ENCODE assay signal across 20 cellular contexts in genomic region chr13:82636119-82636518, GRCh38.
DNase-seq lines count a peak whose midpoint lies in the region; ATAC-seq and TF ChIP-seq lines count a peak whose summit lies in the region.
"Had no signal": no experiment of that assay in that cellular context is flagged by ENCODE, and none has a peak within 500 bp of the region (broad histone marks: within the 10 kb centered on the region; RNA-seq: fewer than 3 reads in every experiment).

No MANE protein-coding gene starts in this region.

- POLR2A ChIA-PET in IMR-90 (lab: Charles Lee; ENCODE audit: unreplicated experiment): no interaction called here

- no peaks in the 10 kb centered on the region for H4K20me1 ChIP-seq in IMR-90 (ENCODE audit: insufficient read depth, low read length)

- H3K27ac ChIP-seq in IMR-90 (ENCODE audit: insufficient read depth, low read length): no peak overlapping the region
- H3K27ac ChIP-seq: spleen had no signal

- no peak for TF ChIP-seq RAD21 in IMR-90 (IDR thresholded peaks at IDR 0.05; ENCODE audit: low read length)

- H2AK9ac ChIP-seq in IMR-90 (replicated peaks; ENCODE audit: low read depth, low read length, poor library complexity): no peak overlapping the region

- H3K4ac ChIP-seq in IMR-90 (ENCODE audit: low read depth, low read length): no peak overlapping the region

- H3K27me3 ChIP-seq in IMR-90 (ENCODE audit: control insufficient read depth, insufficient read depth, low read length): no peaks in the 10 kb centered on the region
- H3K27me3 ChIP-seq: BE2C, spleen had no signal

- H2AK5ac ChIP-seq in IMR-90 (ENCODE audit: low read depth, low read length): no peak overlapping the region

- CTCF ChIA-PET in IMR-90 (lab: Yijun Ruan, JAX): no interaction called here

- no peak overlapping the region for H4K8ac ChIP-seq in IMR-90 (ENCODE audit: low read depth in 2 of 2, low read length in 2 of 2)

- H3K14ac ChIP-seq in IMR-90 (replicated peaks; ENCODE audit: low read depth, low read length): no peak overlapping the region

- no CpG with 5 or more reads among the region's 1 CpG for WGBS in IMR-90 (ENCODE audit: extremely low coverage in 2 of 2, insufficient read length in 1 of 2), 2 experiments

- no peak overlapping the region for H3K56ac ChIP-seq in IMR-90 (ENCODE audit: extremely low read depth, insufficient read depth, low read length)

- BruUV-seq in IMR-90 (replicated peaks; lab: Mats Ljungman, UMichigan): no TSS peak

- no peaks in the 10 kb centered on the region for H3K4me1 ChIP-seq in IMR-90 (ENCODE audit: control insufficient read depth, insufficient read depth, low read length)
- H3K4me1 ChIP-seq: BE2C, spleen had no signal

- no peak overlapping the region for H2BK20ac ChIP-seq in IMR-90 (ENCODE audit: low read depth, low read length)

- no peaks in the 10 kb centered on the region for H3K36me3 ChIP-seq in IMR-90 (ENCODE audit: control insufficient read depth, insufficient read depth, low read length)
- H3K36me3 ChIP-seq: BE2C, spleen had no signal

- H2BK5ac ChIP-seq in IMR-90 (ENCODE audit: low read depth, low read length, poor library complexity, severe bottlenecking): no peak overlapping the region

- intact Hi-C loops in IMR-90 (cut with micrococcal nuclease): no loop called here

- no peak for TF ChIP-seq CTCF in IMR-90 (conservative IDR thresholded peaks at IDR 0.05; ENCODE audit: low read depth, low read length)
- TF ChIP-seq CTCF in fibroblast of pulmonary artery (IDR thresholded peaks at IDR 0.05; ENCODE audit: low read length, missing control alignments): no peak

- H4K91ac ChIP-seq in IMR-90 (ENCODE audit: insufficient read depth, low read depth, low read length): no peak overlapping the region

- peak; percentile 73 for DNase-seq in DMS 273 (lab: John Stamatoyannopoulos, UW; ENCODE audit: unreplicated experiment)
- peak; percentile 9 for DNase-seq in IMR-90
- peak; percentile 8 for DNase-seq in SKM-1 (lab: John Stamatoyannopoulos, UW; ENCODE audit: unreplicated experiment)
- peak; percentile 66 for DNase-seq in fibroblast of pulmonary artery (ENCODE audit: low read depth)
- no peak for DNase-seq in NCI-H748 treated with DMSO at 0.1 percent for 48 hours (lab: John Stamatoyannopoulos, UW)
- DNase-seq in NCI-H69 (lab: John Stamatoyannopoulos, UW): no peak
- DNase-seq in OCI-M2 (lab: John Stamatoyannopoulos, UW; ENCODE audit: unreplicated experiment): no peak
- DNase-seq: activated CD8-positive, alpha-beta T cell treated with anti-CD3 and anti-CD28 coated beads for 36 hours; activated T-cell treated with anti-CD3 and anti-CD28 coated beads, Interleukin-2, amount 50 U/mL, for 4 hours; BE2C; DMS153; erythroblast; islet precursor cell; naive thymus-derived CD4-positive, alpha-beta T cell; NCI-H187 treated with DMSO at 0.1 percent for 48 hours; NCI-H510A; spleen had no signal

- H3K18ac ChIP-seq in IMR-90 (ENCODE audit: low read depth, low read length): no peak overlapping the region

- H4K5ac ChIP-seq in IMR-90 (ENCODE audit: low read depth, low read length): no peak overlapping the region

- in situ Hi-C loops in IMR-90 (cut with MboI; ENCODE audit: low sequenced_read_pairs): no loop called here

- no peak overlapping the region for H2AFZ ChIP-seq in IMR-90 (replicated peaks; ENCODE audit: low read length, poor library complexity)

- no peaks in the 10 kb centered on the region for H3K9me1 ChIP-seq in IMR-90 (ENCODE audit: insufficient read depth, low read length)

- H3K4me3 ChIP-seq in IMR-90 (ENCODE audit: insufficient read depth, low read depth, low read length) (no peak overlapping the region), fibroblast of pulmonary artery (replicated peaks; ENCODE audit: low read depth, low read length) (no peak overlapping the region)
- H3K4me3 ChIP-seq: lung, spleen had no signal

- H2BK120ac ChIP-seq in IMR-90 (ENCODE audit: low read depth, low read length): no peak overlapping the region

- no peak overlapping the region for H3K23ac ChIP-seq in IMR-90 (ENCODE audit: low read depth, low read length)

- dilution Hi-C loops in IMR-90 (cut with HindIII; ENCODE audit: low sequenced_read_pairs, unreplicated experiment): no loop called here

- ATAC-seq in IMR-90 (ENCODE audit: low read depth) (no peak), HG02970 (IDR thresholded peaks at IDR 0.05; ENCODE audit: low FRiP score, unreplicated experiment) (no peak)
- ATAC-seq: activated CD8-positive, alpha-beta T cell treated with anti-CD3 and anti-CD28 coated beads for 36 hours; activated naive CD4-positive, alpha-beta T cell treated with anti-CD3 and anti-CD28 coated beads, Interleukin-2, amount 50 U/mL, for 72 hours; activated T-cell treated with anti-CD3 and anti-CD28 coated beads, Interleukin-2, amount 50 U/mL, for 4 hours; naive thymus-derived CD4-positive, alpha-beta T cell had no signal

- no peak overlapping the region for H3K4me2 ChIP-seq in IMR-90 (ENCODE audit: low read depth, low read length)

- H2BK15ac ChIP-seq in IMR-90 (ENCODE audit: low read depth, low read length): no peak overlapping the region

- H3K79me1 ChIP-seq in IMR-90 (ENCODE audit: low read depth in 1 of 2, low read length in 2 of 2): no peaks in the 10 kb centered on the region

- peaks cover 3% of the 10 kb centered on the region for H3K9me3 ChIP-seq in IMR-90 (ENCODE audit: control insufficient read depth, insufficient read depth, low read length)
- H3K9me3 ChIP-seq: BE2C had no signal

- no peak for TF ChIP-seq POLR2A in IMR-90 (IDR thresholded peaks at IDR 0.05; ENCODE audit: low read depth, low read length)

- H3K9ac ChIP-seq in IMR-90 (ENCODE audit: low read depth, low read length): no peak overlapping the region

TF ChIP-seq in IMR-90, 13 proteins besides CTCF, POLR2A, EP300 and RAD21:
- TF ChIP-seq CEBPB (IDR thresholded peaks at IDR 0.05; ENCODE audit: low read depth, low read length) (peak; percentile 64), SMC3 (IDR thresholded peaks at IDR 0.05; ENCODE audit: low read depth, low read length) (no peak)

Comparison
In these comparisons a context has a peak if more than half of its experiments do, and no peak if none do; other contexts are left out.
1. DNase-seq: peak in DMS 273 (single experiment), IMR-90 (single experiment), SKM-1 (single experiment) and fibroblast of pulmonary artery (single experiment); none in NCI-H748 treated with DMSO at 0.1 percent for 48 hours (single experiment), NCI-H69 (single experiment) and OCI-M2 (single experiment).